Comparison of ENCODE assay signal across 19 cellular contexts in the genomic region with DNA sequence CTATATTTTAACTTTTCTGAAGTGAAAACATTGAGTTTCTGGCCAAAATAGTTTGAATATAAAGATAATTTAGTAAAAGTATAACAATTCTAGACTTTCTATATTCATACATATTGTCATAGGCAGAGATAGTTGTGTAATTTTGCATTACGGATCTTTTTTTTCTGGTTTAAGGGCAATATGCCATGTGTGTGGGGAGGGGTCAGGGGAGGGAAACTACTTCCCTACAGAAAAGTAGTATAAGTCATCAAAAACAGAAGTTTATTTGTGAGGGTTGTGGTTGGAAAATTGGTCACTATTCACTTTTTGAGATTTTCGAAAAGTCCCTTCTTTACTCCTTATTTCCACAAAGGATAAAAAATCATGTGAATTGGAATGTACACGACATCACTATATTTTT.
"Had no signal": no experiment of that assay in that cellular context is flagged by ENCODE, and none has a peak within 500 bp of the region (broad histone marks: within the 10 kb centered on the region; RNA-seq: fewer than 3 reads in every experiment).

No MANE protein-coding gene starts in this region.

- H3K4me3 ChIP-seq: cardiac muscle cell, MG63, PC-9 had no signal

- DNase-seq: activated B cell treated with CpG ODN at 0.5 μM for 24 hours; activated CD4-positive, alpha-beta memory T cell treated with anti-CD3 and anti-CD28 coated beads for 36 hours; activated CD4-positive, alpha-beta T cell treated with anti-CD3 and anti-CD28 coated beads, Interleukin-2, amount 10 ng/mL, durations not matched to agents 7 days and 5 days; activated effector memory CD4-positive, alpha-beta T cell treated with Interleukin-2 at 50 U/mL for 16 hours; activated naive CD4-positive, alpha-beta T cell; activated T-cell treated with anti-CD3 and anti-CD28 coated beads for 4 hours; brain microvascular endothelial cell; MG63; NCI-H1092 treated with DMSO at 0.1 percent for 48 hours; NCI-H1436; NCI-H1694 treated with DMSO at 0.1 percent for 48 hours; NCI-H2029 treated with DMSO at 0.1 percent for 48 hours; NCI-H524; PC-9; SHP77 treated with DMSO at 0.1 percent for 48 hours; T-helper 17 cell; T-helper 9 cell had no signal

- H3K27me3 ChIP-seq: brain microvascular endothelial cell, cardiac muscle cell, MG63 had no signal

- ATAC-seq: T-helper 17 cell had no signal

- H3K27ac ChIP-seq: brain microvascular endothelial cell, cardiac muscle cell, PC-9 had no signal

- H3K4me3 Mint-ChIP-seq: activated B cell treated with CpG ODN at 0.5 μM for 24 hours; activated CD4-positive, alpha-beta memory T cell treated with anti-CD3 and anti-CD28 coated beads for 36 hours; activated CD4-positive, alpha-beta T cell treated with anti-CD3 and anti-CD28 coated beads, Interleukin-2, amount 10 ng/mL, durations not matched to agents 7 days and 5 days; activated naive CD4-positive, alpha-beta T cell treated with anti-CD3 and anti-CD28 coated beads, Interleukin-2, amount 50 U/mL, for 24 hours; T-helper 17 cell had no signal

- H3K27me3 Mint-ChIP-seq: T-helper 17 cell had no signal

- H3K27ac Mint-ChIP-seq: activated B cell treated with CpG ODN at 0.5 μM for 24 hours; activated CD4-positive, alpha-beta memory T cell treated with anti-CD3 and anti-CD28 coated beads for 36 hours; activated CD4-positive, alpha-beta T cell treated with anti-CD3 and anti-CD28 coated beads, Interleukin-2, amount 10 ng/mL, durations not matched to agents 7 days and 5 days; activated naive CD4-positive, alpha-beta T cell treated with anti-CD3 and anti-CD28 coated beads, Interleukin-2, amount 50 U/mL, for 24 hours; T-helper 17 cell had no signal

- H3K4me1 Mint-ChIP-seq: activated B cell treated with CpG ODN at 0.5 μM for 24 hours; activated CD4-positive, alpha-beta T cell treated with anti-CD3 and anti-CD28 coated beads, Interleukin-2, amount 10 ng/mL, durations not matched to agents 7 days and 5 days; activated naive CD4-positive, alpha-beta T cell treated with anti-CD3 and anti-CD28 coated beads, Interleukin-2, amount 50 U/mL, for 24 hours; T-helper 17 cell had no signal
